ENCODE assay signal across 11 cellular contexts in genomic region chr1:91440845-91441244, GRCh38. TPM values are rescaled to one million over a fixed set of nuclear protein-coding genes. Genes with fewer than 3 reads are reported as not detected.
DNase-seq lines count a peak whose midpoint lies in the region; ATAC-seq and TF ChIP-seq lines count a peak whose summit lies in the region.
"Had no signal": no experiment of that assay in that cellular context is flagged by ENCODE, and none has a peak within 500 bp of the region (broad histone marks: within the 10 kb centered on the region; RNA-seq: fewer than 3 reads in every experiment).

No MANE protein-coding gene starts in this region.

- H3K4me1 Mint-ChIP-seq in MCF 10A (ENCODE audit: insufficient read depth, unreplicated experiment) = no peaks in the 10 kb centered on the region
- no peaks in the 10 kb centered on the region for H3K4me1 Mint-ChIP-seq in stimulated activated naive CD8-positive, alpha-beta T cell treated with anti-CD3 and anti-CD28 coated beads, Interleukin-15, amount 100 ng/mL, for 72 hours
- H3K4me1 Mint-ChIP-seq: CD8-positive, alpha-beta memory T cell; immature natural killer cell had no signal

- peaks cover 63% of the 10 kb centered on the region for H3K27me3 Mint-ChIP-seq in MCF 10A (ENCODE audit: insufficient read depth, unreplicated experiment)
- peaks cover 32% of the 10 kb centered on the region for H3K27me3 Mint-ChIP-seq in stimulated activated naive CD8-positive, alpha-beta T cell treated with anti-CD3 and anti-CD28 coated beads, Interleukin-15, amount 100 ng/mL, for 72 hours

- no TSS peak for BruUV-seq in MCF 10A (replicated peaks; lab: Mats Ljungman, UMichigan)

- H3K36me3 ChIP-seq in breast epithelium = no peaks in the 10 kb centered on the region
- H3K36me3 ChIP-seq in brain microvascular endothelial cell (replicated peaks) = no peaks in the 10 kb centered on the region

- in situ Hi-C loops in brain microvascular endothelial cell (cut with HindIII; ENCODE audit: low pct_ligation_motif_present, low sequenced_read_pairs) = no loop called here

- intact Hi-C loops in MCF 10A (cut with micrococcal nuclease) = loop anchor here (2.0 to 5.0 kb wide), 2 partner anchors 61 to 486 kb away; partner anchors contain the start of gene CDC7
- intact Hi-C loops in breast epithelium (cut with DNase I; ENCODE audit: low total_unique reads) = no loop called here

- H3K9me3 Mint-ChIP-seq in MCF 10A (ENCODE audit: unreplicated experiment) = no peaks in the 10 kb centered on the region
- peaks cover 7 to 12% of the 10 kb centered on the region in 2 donors for H3K9me3 Mint-ChIP-seq in stimulated activated naive CD8-positive, alpha-beta T cell treated with anti-CD3 and anti-CD28 coated beads, Interleukin-15, amount 100 ng/mL, for 72 hours

- H3K27ac ChIP-seq in breast epithelium (no peak overlapping the region), brain microvascular endothelial cell (no peak overlapping the region)

- peak; percentile 32 for DNase-seq in MCF 10A (ENCODE audit: unreplicated experiment)
- DNase-seq in breast epithelium (ENCODE audit: low spot score in 2 of 2) = no peak
- DNase-seq in NB4 (ENCODE audit: low read depth) = peak; percentile 40
- no peak for DNase-seq in brain microvascular endothelial cell
- DNase-seq in stromal cell of bone marrow (ENCODE audit: low read depth) = peak; percentile 6
- no peak for DNase-seq in NCI-H2081 treated with DMSO at 0.1 percent for 48 hours (lab: John Stamatoyannopoulos, UW)
- no peak for DNase-seq in NCI-H187 treated with DMSO at 0.1 percent for 48 hours (lab: John Stamatoyannopoulos, UW)
- DNase-seq in stimulated activated naive CD8-positive, alpha-beta T cell treated with anti-CD3 and anti-CD28 coated beads, Interleukin-15, amount 100 ng/mL, for 72 hours = no peak
- DNase-seq: CD8-positive, alpha-beta memory T cell; immature natural killer cell; nucleus accumbens had no signal

- H3K9me3 ChIP-seq in breast epithelium = no peaks in the 10 kb centered on the region

- POLR2A ChIA-PET in MCF 10A (lab: Yijun Ruan, JAX) = no interaction called here

- H3K4me3 ChIP-seq in breast epithelium (no peak overlapping the region), NB4 (ENCODE audit: low read depth, low read length) (no peak overlapping the region), brain microvascular endothelial cell (ENCODE audit: low read depth, low read length) (no peak overlapping the region)

- H3K4me1 ChIP-seq in breast epithelium = no peaks in the 10 kb centered on the region

- TF ChIP-seq POLR2A in breast epithelium (IDR thresholded peaks at IDR 0.05) (no peak), NB4 (IDR thresholded peaks at IDR 0.05; ENCODE audit: extremely low read depth, insufficient read length) (no peak)

- no peak overlapping the region for H3K4me3 Mint-ChIP-seq in MCF 10A (ENCODE audit: unreplicated experiment)
- H3K4me3 Mint-ChIP-seq in stimulated activated naive CD8-positive, alpha-beta T cell treated with anti-CD3 and anti-CD28 coated beads, Interleukin-15, amount 100 ng/mL, for 72 hours = no peak overlapping the region
- H3K4me3 Mint-ChIP-seq: CD8-positive, alpha-beta memory T cell; immature natural killer cell had no signal

- H3K27me3 ChIP-seq in breast epithelium (no peaks in the 10 kb centered on the region), brain microvascular endothelial cell (replicated peaks) (no peaks in the 10 kb centered on the region)

- H3K36me3 Mint-ChIP-seq in MCF 10A (ENCODE audit: insufficient read depth, unreplicated experiment) = no peaks in the 10 kb centered on the region
- H3K36me3 Mint-ChIP-seq: immature natural killer cell had no signal

- ATAC-seq in stimulated activated naive CD8-positive, alpha-beta T cell treated with anti-CD3 and anti-CD28 coated beads, Interleukin-15, amount 100 ng/mL, for 72 hours = no peak

- CTCF ChIA-PET in MCF 10A (lab: Yijun Ruan, JAX) = interaction anchor here (0.6 to 3.2 kb wide), 12 partner anchors 12 to 861 kb away, joined by 3 to 9 read pairs (median 5); partner anchors contain the start of gene CDC7

- TF ChIP-seq CTCF in MCF 10A (IDR thresholded peaks at IDR 0.05; ENCODE audit: unreplicated experiment) (peak; percentile 8), breast epithelium (IDR thresholded peaks at IDR 0.05) (no peak), NB4 (IDR thresholded peaks at IDR 0.05; ENCODE audit: low read depth, low read length) (peak; percentile 13), brain microvascular endothelial cell (IDR thresholded peaks at IDR 0.05; ENCODE audit: low read depth, low read length, missing control alignments) (peak; percentile 13)

- no peak overlapping the region for H3K27ac Mint-ChIP-seq in MCF 10A (ENCODE audit: low read depth, unreplicated experiment)
- no peak overlapping the region for H3K27ac Mint-ChIP-seq in stimulated activated naive CD8-positive, alpha-beta T cell treated with anti-CD3 and anti-CD28 coated beads, Interleukin-15, amount 100 ng/mL, for 72 hours
- H3K27ac Mint-ChIP-seq: CD8-positive, alpha-beta memory T cell; immature natural killer cell had no signal

RNA-seq across cellular contexts. Expression of gene HFM1, which starts 36.2 kb away (rescaled TPM):
- total RNA-seq in MCF 10A (2022) = not detected in 2 replicates
- total RNA-seq in breast epithelium = 1 to 10 TPM in 1 of 3 donors, under 1 TPM in 2; 0.48 to 4.6 (median 0.73) TPM
- total RNA-seq: CD8-positive, alpha-beta memory T cell had no signal

RNA-seq across cellular contexts. Expression of gene CDC7, which starts 59.8 kb away (rescaled TPM):
- total RNA-seq in MCF 10A (2022) (4.0 and 8.0 TPM in 2 replicates), breast epithelium (1 to 10 TPM in 2 of 3 donors, under 1 TPM in 1; 0.48 to 4.9 (median 4.1) TPM)

Comparison
In these comparisons a context has a peak if more than half of its experiments do, and no peak if none do; other contexts are left out.
1. DNase-seq: peak in MCF 10A (single experiment), NB4 (single experiment) and stromal cell of bone marrow (single experiment); none in breast epithelium (0 of 2), brain microvascular endothelial cell (single experiment), NCI-H2081 treated with DMSO at 0.1 percent for 48 hours (single experiment), NCI-H187 treated with DMSO at 0.1 percent for 48 hours (single experiment) and stimulated activated naive CD8-positive, alpha-beta T cell treated with anti-CD3 and anti-CD28 coated beads, Interleukin-15, amount 100 ng/mL, for 72 hours (0 of 2).
2. CTCF ChIP-seq: peak in MCF 10A (single experiment), NB4 (single experiment) and brain microvascular endothelial cell (single experiment); none in breast epithelium (0 of 3).